21 cellular contexts compared by ENCODE assay signal in the genomic region with DNA sequence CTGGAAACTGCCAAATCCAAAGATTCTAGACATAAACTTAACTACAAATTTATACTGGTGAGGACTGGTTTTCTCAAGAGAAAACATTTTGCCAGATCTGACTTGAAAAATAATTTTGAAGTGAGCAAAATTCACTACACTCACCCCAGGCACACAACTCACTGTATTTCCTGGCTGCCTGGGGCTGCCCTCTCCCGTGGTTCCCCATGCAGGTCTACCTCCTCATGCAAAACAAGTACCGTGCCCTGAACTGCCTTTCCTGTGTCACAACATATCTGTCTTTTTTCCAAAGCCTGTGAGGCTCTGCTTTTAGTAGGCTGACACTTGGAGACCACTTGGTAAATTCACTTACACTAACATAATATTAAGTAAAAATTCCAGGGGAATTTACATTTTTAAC.
DNase-seq lines count a peak whose midpoint lies in the region; ATAC-seq and TF ChIP-seq lines count a peak whose summit lies in the region.
"Had no signal": no experiment of that assay in that cellular context is flagged by ENCODE, and none has a peak within 500 bp of the region (broad histone marks: within the 10 kb centered on the region; RNA-seq: fewer than 3 reads in every experiment).

No MANE protein-coding gene starts in this region.

- no peak for ATAC-seq in activated CD8-positive, alpha-beta T cell treated with anti-CD3 and anti-CD28 coated beads for 36 hours
- ATAC-seq in activated CD8-positive, alpha-beta T cell treated with anti-CD3 and anti-CD28 coated beads, Interleukin-2, amount 10 ng/mL, durations not matched to agents 7 days and 5 days, result no peak
- ATAC-seq in T-helper 17 cell (peak; percentile 37), GM19463 (IDR thresholded peaks at IDR 0.05; ENCODE audit: unreplicated experiment) (no peak)
- ATAC-seq: GM23338 had no signal

- no peaks in the 10 kb centered on the region for H3K27me3 Mint-ChIP-seq in activated CD8-positive, alpha-beta T cell treated with anti-CD3 and anti-CD28 coated beads for 36 hours
- no peaks in the 10 kb centered on the region for H3K27me3 Mint-ChIP-seq in activated CD8-positive, alpha-beta T cell treated with anti-CD3 and anti-CD28 coated beads, Interleukin-2, amount 10 ng/mL, durations not matched to agents 7 days and 5 days (ENCODE audit: low read depth)
- H3K27me3 Mint-ChIP-seq in T-helper 17 cell, result no peaks in the 10 kb centered on the region
- H3K27me3 Mint-ChIP-seq: CD4-positive, CD25-positive, alpha-beta regulatory T cell; CD8-positive, alpha-beta memory T cell had no signal

- no peaks in the 10 kb centered on the region for H3K36me3 ChIP-seq in KOPT-K1 (ENCODE audit: insufficient read depth, low read length)
- H3K36me3 ChIP-seq: BE2C had no signal

- H3K4me3 Mint-ChIP-seq in activated CD8-positive, alpha-beta T cell treated with anti-CD3 and anti-CD28 coated beads for 36 hours, result no peak overlapping the region
- H3K4me3 Mint-ChIP-seq in activated CD8-positive, alpha-beta T cell treated with anti-CD3 and anti-CD28 coated beads, Interleukin-2, amount 10 ng/mL, durations not matched to agents 7 days and 5 days, result no peak overlapping the region
- H3K4me3 Mint-ChIP-seq in T-helper 17 cell, result no peak overlapping the region
- H3K4me3 Mint-ChIP-seq: CD4-positive, CD25-positive, alpha-beta regulatory T cell; CD8-positive, alpha-beta memory T cell; GM23338; HFFc6 had no signal

- H3K27ac ChIP-seq in KOPT-K1 (ENCODE audit: low read depth, low read length, poor library complexity, severe bottlenecking), result peak overlapping the region; percentile 58
- H3K27ac ChIP-seq: HL-60 had no signal

- H3K27ac Mint-ChIP-seq in activated CD8-positive, alpha-beta T cell treated with anti-CD3 and anti-CD28 coated beads for 36 hours, result no peak overlapping the region
- H3K27ac Mint-ChIP-seq in activated CD8-positive, alpha-beta T cell treated with anti-CD3 and anti-CD28 coated beads, Interleukin-2, amount 10 ng/mL, durations not matched to agents 7 days and 5 days, result no peak overlapping the region
- no peak overlapping the region for H3K27ac Mint-ChIP-seq in T-helper 17 cell
- H3K27ac Mint-ChIP-seq: CD4-positive, CD25-positive, alpha-beta regulatory T cell; CD8-positive, alpha-beta memory T cell; GM23338; HFFc6 had no signal

- DNase-seq in activated CD8-positive, alpha-beta T cell treated with anti-CD3 and anti-CD28 coated beads for 36 hours, result peak; percentile 44
- DNase-seq in activated CD8-positive, alpha-beta T cell treated with anti-CD3 and anti-CD28 coated beads, Interleukin-2, amount 10 ng/mL, durations not matched to agents 7 days and 5 days, result no peak
- DNase-seq in stimulated activated CD4-positive, alpha-beta T cell treated with anti-CD3 and anti-CD28 coated beads, Interleukin-1b, Interleukin-23, amount 100 ng/mL, for 48 hours, result peak; percentile 30
- no peak for DNase-seq in stimulated activated CD4-positive, alpha-beta T cell treated with anti-CD3 and anti-CD28 coated beads, Interleukin-4, amount 100 ng/mL, for 4 hours
- DNase-seq in T-helper 17 cell (no peak), NCI-H146 treated with DMSO at 0.1 percent for 48 hours (lab: John Stamatoyannopoulos, UW; ENCODE audit: unreplicated experiment) (no peak)
- DNase-seq: ACHN; BE2C; C1 segment of cervical spinal cord; CD4-positive, CD25-positive, alpha-beta regulatory T cell; CD8-positive, alpha-beta memory T cell; COR-L47; DMS 273 treated with DMSO at 0.1 percent for 48 hours; DMS53; HCEC 1CT; HFFc6; IMR-90 had no signal

- POLR2A ChIA-PET in activated CD8-positive, alpha-beta T cell treated with anti-CD3 and anti-CD28 coated beads for 36 hours (lab: Charles Lee), result interaction anchor here (0.8 kb wide), 1 partner anchor 116 kb away, joined by 4 read pairs; no protein-coding TSS in a partner anchor
- POLR2A ChIA-PET in activated CD8-positive, alpha-beta T cell treated with anti-CD3 and anti-CD28 coated beads, Interleukin-2, amount 10 ng/mL, durations not matched to agents 7 days and 5 days (lab: Charles Lee), result interaction anchor here (1.2 to 2.4 kb wide), 2 partner anchors 15 to 51 kb away, joined by 5 to 11 read pairs; no protein-coding TSS in a partner anchor

- TF ChIP-seq CTCF in activated CD8-positive, alpha-beta T cell treated with anti-CD3 and anti-CD28 coated beads for 36 hours (IDR thresholded peaks at IDR 0.05), result no peak

- H3K4me1 Mint-ChIP-seq in activated CD8-positive, alpha-beta T cell treated with anti-CD3 and anti-CD28 coated beads for 36 hours (ENCODE audit: low read depth), result peaks cover 4% of the 10 kb centered on the region
- peaks cover 32% of the 10 kb centered on the region for H3K4me1 Mint-ChIP-seq in activated CD8-positive, alpha-beta T cell treated with anti-CD3 and anti-CD28 coated beads, Interleukin-2, amount 10 ng/mL, durations not matched to agents 7 days and 5 days (ENCODE audit: low read depth)
- peaks cover 2% of the 10 kb centered on the region for H3K4me1 Mint-ChIP-seq in T-helper 17 cell
- H3K4me1 Mint-ChIP-seq: CD4-positive, CD25-positive, alpha-beta regulatory T cell; CD8-positive, alpha-beta memory T cell; GM23338 had no signal

- intact Hi-C loops in activated CD8-positive, alpha-beta T cell treated with anti-CD3 and anti-CD28 coated beads for 36 hours (cut with micrococcal nuclease), result no loop called here

- H3K9me3 Mint-ChIP-seq in activated CD8-positive, alpha-beta T cell treated with anti-CD3 and anti-CD28 coated beads for 36 hours, result no peaks in the 10 kb centered on the region
- no peaks in the 10 kb centered on the region for H3K9me3 Mint-ChIP-seq in activated CD8-positive, alpha-beta T cell treated with anti-CD3 and anti-CD28 coated beads, Interleukin-2, amount 10 ng/mL, durations not matched to agents 7 days and 5 days (ENCODE audit: insufficient read depth)
- H3K9me3 Mint-ChIP-seq: CD8-positive, alpha-beta memory T cell; GM23338; HFFc6 had no signal

- CTCF ChIA-PET in activated CD8-positive, alpha-beta T cell treated with anti-CD3 and anti-CD28 coated beads for 36 hours (lab: Charles Lee), result interaction anchor here (1.4 kb wide), 1 partner anchor 8 kb away, joined by 4 read pairs; no protein-coding TSS in a partner anchor
- CTCF ChIA-PET in activated CD8-positive, alpha-beta T cell treated with anti-CD3 and anti-CD28 coated beads, Interleukin-2, amount 10 ng/mL, durations not matched to agents 7 days and 5 days (lab: Charles Lee), result interaction anchor here (0.9 to 5.3 kb wide), 3 partner anchors 8 to 20 kb away, joined by 3 to 31 read pairs (median 4); no protein-coding TSS in a partner anchor

- H3K9me3 ChIP-seq in KOPT-K1 (ENCODE audit: insufficient read depth, low read length, poor library complexity, severe bottlenecking), result no peaks in the 10 kb centered on the region
- no peaks in the 10 kb centered on the region for H3K9me3 ChIP-seq in T-helper 17 cell (ENCODE audit: control insufficient read depth, low read length, poor library complexity, severe bottlenecking)
- H3K9me3 ChIP-seq: BE2C had no signal

- H3K36me3 Mint-ChIP-seq in activated CD8-positive, alpha-beta T cell treated with anti-CD3 and anti-CD28 coated beads for 36 hours (ENCODE audit: low read depth), result no peaks in the 10 kb centered on the region
- H3K36me3 Mint-ChIP-seq in activated CD8-positive, alpha-beta T cell treated with anti-CD3 and anti-CD28 coated beads, Interleukin-2, amount 10 ng/mL, durations not matched to agents 7 days and 5 days (ENCODE audit: low read depth), result peaks cover 22% of the 10 kb centered on the region
- H3K36me3 Mint-ChIP-seq in T-helper 17 cell (ENCODE audit: low read depth), result no peaks in the 10 kb centered on the region
- H3K36me3 Mint-ChIP-seq: CD8-positive, alpha-beta memory T cell had no signal

Comparison
In these comparisons a context has a peak if more than half of its experiments do, and no peak if none do; other contexts are left out.
1. DNase-seq: peak in activated CD8-positive, alpha-beta T cell treated with anti-CD3 and anti-CD28 coated beads for 36 hours (single experiment) and stimulated activated CD4-positive, alpha-beta T cell treated with anti-CD3 and anti-CD28 coated beads, Interleukin-1b, Interleukin-23, amount 100 ng/mL, for 48 hours (single experiment); none in activated CD8-positive, alpha-beta T cell treated with anti-CD3 and anti-CD28 coated beads, Interleukin-2, amount 10 ng/mL, durations not matched to agents 7 days and 5 days (single experiment), stimulated activated CD4-positive, alpha-beta T cell treated with anti-CD3 and anti-CD28 coated beads, Interleukin-4, amount 100 ng/mL, for 4 hours (0 of 2), T-helper 17 cell (0 of 3) and NCI-H146 treated with DMSO at 0.1 percent for 48 hours (single experiment).